Comparison of ENCODE assay signal across 8 cellular contexts in genomic region chr15:88878720-88879184, GRCh38. TPM values are rescaled to one million over a fixed set of nuclear protein-coding genes. Genes with fewer than 3 reads are reported as not detected.
DNase-seq lines count a peak whose midpoint lies in the region; ATAC-seq and TF ChIP-seq lines count a peak whose summit lies in the region.

No MANE protein-coding gene starts in this region.

- no peaks in the 10 kb centered on the region for H3K4me1 ChIP-seq in vagina

- H3K27ac ChIP-seq in vagina: no peak overlapping the region

- H3K27me3 ChIP-seq in vagina: no peaks in the 10 kb centered on the region

- DNase-seq in DMS 273 treated with DMSO at 0.1 percent for 48 hours (lab: John Stamatoyannopoulos, UW) (peak; percentile 31), NCI-H2171 treated with DMSO at 0.1 percent for 48 hours (lab: John Stamatoyannopoulos, UW) (peak; percentile 88), fibroblast of peridontal ligament (ENCODE audit: extremely low read depth) (peak; percentile 55), retina (peak; percentile 28), vagina (ENCODE audit: extremely low spot score in 2 of 2) (no peak), midbrain (lab: John Stamatoyannopoulos, UW) (no peak)
- DNase-seq in activated CD4-positive, alpha-beta T cell treated with anti-CD3 and anti-CD28 coated beads, Interleukin-2, amount 50 U/mL, for 48 hours: peak; percentile 49 to 56

- no peak overlapping the region for H3K4me3 ChIP-seq in vagina

- intact Hi-C loops in vagina (cut with DNase I): no loop called here

- no peaks in the 10 kb centered on the region for H3K9me3 ChIP-seq in vagina

- TF ChIP-seq CTCF in vagina (IDR thresholded peaks at IDR 0.05): peak in 1 of 3 experiments; percentile 19

- no peak for TF ChIP-seq POLR2A in vagina (IDR thresholded peaks at IDR 0.05)

- H3K36me3 ChIP-seq in vagina: no peaks in the 10 kb centered on the region

- ATAC-seq in GM21360 (IDR thresholded peaks at IDR 0.05; ENCODE audit: unreplicated experiment): peak; percentile 61

RNA-seq across cellular contexts. Expression of gene HAPLN3, which starts 16.6 kb away (rescaled TPM):
- 16.9 TPM for total RNA-seq in vagina

RNA-seq across cellular contexts. Expression of gene MFGE8, which starts 34.4 kb away (rescaled TPM):
- total RNA-seq in vagina: 513 TPM

Comparison
In these comparisons a context has a peak if more than half of its experiments do, and no peak if none do; other contexts are left out.
1. DNase-seq: peak in DMS 273 treated with DMSO at 0.1 percent for 48 hours (single experiment), NCI-H2171 treated with DMSO at 0.1 percent for 48 hours (single experiment), activated CD4-positive, alpha-beta T cell treated with anti-CD3 and anti-CD28 coated beads, Interleukin-2, amount 50 U/mL, for 48 hours (2 of 2), fibroblast of peridontal ligament (single experiment) and retina (single experiment); none in vagina (0 of 2) and midbrain (single experiment).